8 cellular contexts compared by ENCODE assay signal in the genomic region with DNA sequence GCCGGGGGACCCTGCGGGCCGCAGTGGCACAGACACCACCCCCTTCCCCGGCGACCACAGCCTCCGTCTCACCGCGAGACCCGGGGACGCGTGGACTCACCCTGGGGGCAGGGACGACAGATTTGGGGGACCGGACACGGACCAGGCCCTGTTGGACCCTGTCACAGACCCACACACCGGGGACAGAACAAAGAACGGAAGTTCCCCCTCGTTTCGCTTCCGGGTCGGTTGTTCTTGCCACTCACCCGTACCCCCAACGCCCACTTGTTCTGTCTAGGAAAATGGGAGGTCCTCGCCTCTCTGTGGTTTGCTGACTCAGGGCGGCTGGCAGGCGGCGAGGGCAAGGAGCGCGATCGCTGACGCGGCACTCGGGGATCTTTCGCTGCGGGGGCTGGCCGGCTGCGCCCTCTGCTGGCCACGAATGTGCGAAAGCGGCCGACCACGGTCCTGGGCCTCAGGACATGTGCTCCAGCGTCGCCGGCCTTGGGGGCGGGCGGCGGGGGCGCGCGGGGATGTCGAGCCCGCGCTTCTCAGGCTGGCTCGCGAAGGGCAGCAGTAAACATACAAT. TPM values are rescaled to one million over a fixed set of nuclear protein-coding genes. Genes with fewer than 3 reads are reported as not detected.
A peak's percentile ranks its signal among the peaks of the same experiment; 100 is the strongest.
DNase-seq lines count a peak whose midpoint lies in the region; ATAC-seq and TF ChIP-seq lines count a peak whose summit lies in the region.

Gene ZNF3, minus strand, starts transcription at position 189 of the 568 bp plus-strand sequence. CDS start 4,366 bp downstream, outside the sequence.

- peaks cover 26% of the 10 kb centered on the region for H3K36me3 ChIP-seq in left ventricle myocardium inferior

- H3K9me3 ChIP-seq in T-helper 17 cell (ENCODE audit: control insufficient read depth, low read length, poor library complexity, severe bottlenecking) (no peaks in the 10 kb centered on the region), left ventricle myocardium inferior (replicated peaks) (no peaks in the 10 kb centered on the region)

- H3K27ac Mint-ChIP-seq in T-helper 17 cell (peak within 1 kb of the TSS; percentile 94), progenitor cell of endocrine pancreas (peak within 1 kb of the TSS; percentile 99)

- peak; percentile 96 for DNase-seq in NCI-H1694 treated with DMSO at 0.1 percent for 48 hours (lab: John Stamatoyannopoulos, UW)
- peak; percentile 92 to 97 (median 94) for DNase-seq in T-helper 17 cell
- DNase-seq in amygdala (lab: John Stamatoyannopoulos, UW), result peak; percentile 87 to 100 (median 98)
- DNase-seq in left ventricle myocardium inferior, result peak; percentile 97
- DNase-seq in progenitor cell of endocrine pancreas (ENCODE audit: low spot score, unreplicated experiment), result peak; percentile 98
- DNase-seq in ureter (ENCODE audit: low spot score), result peak; percentile 99

- ATAC-seq in GM18498 (IDR thresholded peaks at IDR 0.05; ENCODE audit: unreplicated experiment) (peak; percentile 88), HG02938 (IDR thresholded peaks at IDR 0.05; ENCODE audit: unreplicated experiment) (peak; percentile 81), T-helper 17 cell (peak; percentile 85)

- H3K4me3 ChIP-seq in left ventricle myocardium inferior, result peak within 1 kb of the TSS; percentile 77

- H3K36me3 Mint-ChIP-seq in T-helper 17 cell (ENCODE audit: low read depth), result peaks cover 6% of the 10 kb centered on the region
- peaks cover 38% of the 10 kb centered on the region for H3K36me3 Mint-ChIP-seq in progenitor cell of endocrine pancreas (ENCODE audit: insufficient read depth)

- intact Hi-C loops in left ventricle myocardium inferior (cut with micrococcal nuclease), result loop anchor here (10.0 kb wide), 1 partner anchor 87 kb away; no protein-coding TSS in a partner anchor

- H3K4me3 Mint-ChIP-seq in T-helper 17 cell (peak within 1 kb of the TSS; percentile 96), progenitor cell of endocrine pancreas (ENCODE audit: low read depth) (peak within 1 kb of the TSS; percentile 93)

- H3K4me1 ChIP-seq in left ventricle myocardium inferior, result peaks cover 48% of the 10 kb centered on the region

- H3K27me3 ChIP-seq in left ventricle myocardium inferior (ENCODE audit: low read depth), result no peaks in the 10 kb centered on the region

- H3K27me3 Mint-ChIP-seq in T-helper 17 cell, result no peaks in the 10 kb centered on the region
- H3K27me3 Mint-ChIP-seq in progenitor cell of endocrine pancreas, result no peaks in the 10 kb centered on the region

- TF ChIP-seq CTCF in left ventricle myocardium inferior (IDR thresholded peaks at IDR 0.05; ENCODE audit: borderline replicate concordance), result peak; percentile 97
- TF ChIP-seq CTCF in progenitor cell of endocrine pancreas (IDR thresholded peaks at IDR 0.05; ENCODE audit: unreplicated experiment), result peak; percentile 98

- H3K27ac ChIP-seq in left ventricle myocardium inferior (replicated peaks), result peak within 1 kb of the TSS; percentile 87

- peaks cover 24% of the 10 kb centered on the region for H3K4me1 Mint-ChIP-seq in T-helper 17 cell
- peaks cover 16% of the 10 kb centered on the region for H3K4me1 Mint-ChIP-seq in progenitor cell of endocrine pancreas (ENCODE audit: low read depth)

- peaks cover 8% of the 10 kb centered on the region for H3K9me3 Mint-ChIP-seq in progenitor cell of endocrine pancreas (ENCODE audit: low read depth)

RNA-seq across cellular contexts. Expression of gene ZNF3, which starts in this region (rescaled TPM):
- total RNA-seq in T-helper 17 cell (10 to 100 TPM; 42.3 to 45.2 TPM), left ventricle myocardium inferior (12.9 TPM), progenitor cell of endocrine pancreas (91.8 and 95.1 TPM in 2 replicates), ureter (41.3 TPM)

Comparison
In these comparisons a context has a peak if more than half of its experiments do, and no peak if none do; other contexts are left out.
1. Peak in every context shown above with its lines: DNase-seq, ATAC-seq, H3K4me3 ChIP-seq and H3K27ac ChIP-seq.